Comparison of ENCODE assay signal across 10 cellular contexts in genomic region chr18:50298443-50299284, GRCh38. TPM values are rescaled to one million over a fixed set of nuclear protein-coding genes. Genes with fewer than 3 reads are reported as not detected.
A peak's percentile ranks its signal among the peaks of the same experiment; 100 is the strongest.
DNase-seq lines count a peak whose midpoint lies in the region; ATAC-seq and TF ChIP-seq lines count a peak whose summit lies in the region.
"Had no signal": no experiment of that assay in that cellular context is flagged by ENCODE, and none has a peak within 500 bp of the region (broad histone marks: within the 10 kb centered on the region; RNA-seq: fewer than 3 reads in every experiment).

No MANE protein-coding gene starts in this region.

- POLR2A ChIA-PET in activated CD4-positive, alpha-beta T cell treated with anti-CD3 and anti-CD28 coated beads for 36 hours (lab: Charles Lee): interaction anchor here (1.1 kb wide), 1 partner anchor 9 kb away, joined by 4 read pairs; no protein-coding TSS in a partner anchor

- CTCF ChIA-PET in activated CD4-positive, alpha-beta T cell treated with anti-CD3 and anti-CD28 coated beads for 36 hours (lab: Charles Lee): interaction anchor here (0.6 to 1.1 kb wide), 3 partner anchors 9 to 788 kb away, joined by 3 to 4 read pairs (median 3); no protein-coding TSS in a partner anchor

- H3K27ac ChIP-seq in testis (no peak overlapping the region), SJCRH30 (no peak overlapping the region)
- H3K27ac ChIP-seq: SJSA1 had no signal

- H3K4me1 Mint-ChIP-seq in activated CD4-positive, alpha-beta T cell treated with anti-CD3 and anti-CD28 coated beads for 36 hours: peaks cover 6% of the 10 kb centered on the region
- peaks cover 7% of the 10 kb centered on the region for H3K4me1 Mint-ChIP-seq in activated naive CD8-positive, alpha-beta T cell (ENCODE audit: low read depth)
- no peaks in the 10 kb centered on the region for H3K4me1 Mint-ChIP-seq in HFFc6 (ENCODE audit: low read depth)

- WGBS in testis, 2 donors: 25 to 40% methylated on average over 2 to 49 of the region's 49 CpGs

- no peaks in the 10 kb centered on the region for H3K27me3 ChIP-seq in testis
- H3K27me3 ChIP-seq in SJCRH30: no peaks in the 10 kb centered on the region

- H3K9me3 Mint-ChIP-seq in activated CD4-positive, alpha-beta T cell treated with anti-CD3 and anti-CD28 coated beads for 36 hours (ENCODE audit: low read depth): no peaks in the 10 kb centered on the region
- H3K9me3 Mint-ChIP-seq in activated naive CD8-positive, alpha-beta T cell (ENCODE audit: low read depth): no peaks in the 10 kb centered on the region
- no peaks in the 10 kb centered on the region for H3K9me3 Mint-ChIP-seq in HFFc6

- H3K4me3 Mint-ChIP-seq in activated CD4-positive, alpha-beta T cell treated with anti-CD3 and anti-CD28 coated beads for 36 hours: peak overlapping the region; percentile 65
- peak overlapping the region; percentile 87 for H3K4me3 Mint-ChIP-seq in activated naive CD8-positive, alpha-beta T cell
- no peak overlapping the region for H3K4me3 Mint-ChIP-seq in HFFc6

- H3K4me1 ChIP-seq in testis (no peaks in the 10 kb centered on the region), SJCRH30 (no peaks in the 10 kb centered on the region)

- TF ChIP-seq CTCF in testis (IDR thresholded peaks at IDR 0.05) (no peak), HFFc6 (IDR thresholded peaks at IDR 0.05) (no peak)

- TF ChIP-seq POLR2A in testis (IDR thresholded peaks at IDR 0.05): no peak

- DNase-seq in activated CD4-positive, alpha-beta T cell treated with anti-CD3 and anti-CD28 coated beads for 36 hours: no peak
- no peak for DNase-seq in activated CD4-positive, alpha-beta T cell treated with anti-CD3 and anti-CD28 coated beads, Interleukin-2, amount 50 U/mL, for 4 hours
- peak; percentile 12 for DNase-seq in iPS-NIHi11 (ENCODE audit: low spot score)
- no peak for DNase-seq in testis
- DNase-seq in NCI-H1436 treated with DMSO at 0.1 percent for 48 hours (lab: John Stamatoyannopoulos, UW): no peak
- DNase-seq in SJCRH30: no peak
- DNase-seq in HFFc6: no peak

- H3K27me3 Mint-ChIP-seq in activated CD4-positive, alpha-beta T cell treated with anti-CD3 and anti-CD28 coated beads for 36 hours: peaks cover 25% of the 10 kb centered on the region
- peaks cover 10% of the 10 kb centered on the region for H3K27me3 Mint-ChIP-seq in activated naive CD8-positive, alpha-beta T cell
- H3K27me3 Mint-ChIP-seq in HFFc6 (ENCODE audit: insufficient read depth): peaks cover 23% of the 10 kb centered on the region

- no peaks in the 10 kb centered on the region for H3K36me3 ChIP-seq in testis (ENCODE audit: low read depth, missing control alignments)
- no peaks in the 10 kb centered on the region for H3K36me3 ChIP-seq in SJCRH30
- H3K36me3 ChIP-seq: SJSA1 had no signal

- no peaks in the 10 kb centered on the region for H3K9me3 ChIP-seq in testis
- H3K9me3 ChIP-seq in SJCRH30 (replicated peaks): no peaks in the 10 kb centered on the region
- H3K9me3 ChIP-seq: mucosa of descending colon, SJSA1 had no signal

- H3K36me3 Mint-ChIP-seq in activated CD4-positive, alpha-beta T cell treated with anti-CD3 and anti-CD28 coated beads for 36 hours (ENCODE audit: low read depth): no peaks in the 10 kb centered on the region
- peaks cover 3% of the 10 kb centered on the region for H3K36me3 Mint-ChIP-seq in activated naive CD8-positive, alpha-beta T cell
- no peaks in the 10 kb centered on the region for H3K36me3 Mint-ChIP-seq in HFFc6 (ENCODE audit: low read depth)

- H3K4me3 ChIP-seq in testis: peak overlapping the region; percentile 46 to 47
- H3K4me3 ChIP-seq in SJCRH30: no peak overlapping the region
- H3K4me3 ChIP-seq: mucosa of descending colon, SJSA1 had no signal

- no peak for ATAC-seq in activated CD4-positive, alpha-beta T cell treated with anti-CD3 and anti-CD28 coated beads for 36 hours

- H3K27ac Mint-ChIP-seq in activated CD4-positive, alpha-beta T cell treated with anti-CD3 and anti-CD28 coated beads for 36 hours: no peak overlapping the region
- no peak overlapping the region for H3K27ac Mint-ChIP-seq in activated naive CD8-positive, alpha-beta T cell
- H3K27ac Mint-ChIP-seq in HFFc6: no peak overlapping the region

- intact Hi-C loops in activated CD4-positive, alpha-beta T cell treated with anti-CD3 and anti-CD28 coated beads for 36 hours (cut with DNase I, micrococcal nuclease): loop anchor here (1.0 kb wide), 2 partner anchors 9 to 10 kb away; no protein-coding TSS in a partner anchor
- intact Hi-C loops in testis (cut with DNase I; ENCODE audit: low total_unique reads): no loop called here

RNA-seq across cellular contexts. Expression of gene CXXC1, which starts 11.2 kb away (rescaled TPM):
- total RNA-seq in activated CD4-positive, alpha-beta T cell treated with anti-CD3 and anti-CD28 coated beads for 36 hours: 10 to 100 TPM; 68.6 to 80.0 TPM
- 100 to 1,000 TPM; 109 to 137 TPM for total RNA-seq in testis
- polyA plus RNA-seq in testis (ENCODE audit: insufficient read depth, low read depth, low replicate concordance): 73.4 TPM
- total RNA-seq in SJCRH30 (2014; rRNA removed; shearing (Covaris generic)): 38.5 and 43.2 TPM in 2 replicates
- total RNA-seq in HFFc6 (2021; fragmentation: NEBNext Ultra II Directional; extraction: Animal tissue kit (Norgen Biotek cat#: 25700)): 10 to 100 TPM; 37.4 to 53.1 (median 44.4) TPM

RNA-seq across cellular contexts. Expression of gene MBD1, which starts 17.3 kb away (rescaled TPM):
- total RNA-seq in activated CD4-positive, alpha-beta T cell treated with anti-CD3 and anti-CD28 coated beads for 36 hours: 10 to 100 TPM; 62.2 to 70.5 TPM
- 100 to 1,000 TPM; 181 to 200 TPM for total RNA-seq in testis
- 225 TPM for polyA plus RNA-seq in testis (ENCODE audit: insufficient read depth, low read depth, low replicate concordance)
- 34.1 and 42.0 TPM in 2 replicates for total RNA-seq in SJCRH30 (2014; rRNA removed; shearing (Covaris generic))
- total RNA-seq in HFFc6 (2021; fragmentation: NEBNext Ultra II Directional; extraction: Animal tissue kit (Norgen Biotek cat#: 25700)): 10 to 100 TPM; 48.3 to 56.0 (median 53.1) TPM

RNA-seq across cellular contexts. Expression of gene CFAP53, which starts 32.4 kb away (rescaled TPM):
- total RNA-seq in activated CD4-positive, alpha-beta T cell treated with anti-CD3 and anti-CD28 coated beads for 36 hours: under 1 TPM; 0.37 to 0.44 TPM
- total RNA-seq in testis: 10 to 100 TPM; 22.7 to 48.6 TPM
- polyA plus RNA-seq in testis (ENCODE audit: insufficient read depth, low read depth, low replicate concordance): 72.8 TPM
- 0.08 TPM in 1 of 2 replicates, not detected in the other for total RNA-seq in SJCRH30 (2014; rRNA removed; shearing (Covaris generic))
- total RNA-seq in HFFc6 (2021; fragmentation: NEBNext Ultra II Directional; extraction: Animal tissue kit (Norgen Biotek cat#: 25700)): under 1 TPM in 3 of 6 experiments, not detected in 3; 0.10 to 0.17 (median 0.14) TPM

Comparison
In these comparisons a context has a peak if more than half of its experiments do, and no peak if none do; other contexts are left out.
1. RNA of gene CFAP53, which starts 32.4 kb away (total RNA-seq): 22.7 to 48.6 TPM in testis; 0.37 to 0.44 TPM in activated CD4-positive, alpha-beta T cell treated with anti-CD3 and anti-CD28 coated beads for 36 hours, 0.10 to 0.17 TPM in HFFc6 and 0.08 TPM in SJCRH30; every median in the first group is over 10 times any median in the second.